In genomic region chr4:99210789-99211188, GRCh38 we compare ENCODE assay signal across 8 cellular contexts. TPM values are rescaled to one million over a fixed set of nuclear protein-coding genes. Genes with fewer than 3 reads are reported as not detected.
"Had no signal": no experiment of that assay in that cellular context is flagged by ENCODE, and none has a peak within 500 bp of the region (broad histone marks: within the 10 kb centered on the region; RNA-seq: fewer than 3 reads in every experiment).

No MANE protein-coding gene starts in this region.

- ATAC-seq: GM23338 had no signal

- DNase-seq: H9, HCEC 1CT, KBM-7 had no signal

- H3K4me3 ChIP-seq: GM23338 had no signal

- H3K27ac ChIP-seq: HL-60 had no signal

- H3K4me2 ChIP-seq: GM23338 had no signal

- H2AFZ ChIP-seq: GM23338 had no signal

RNA-seq across cellular contexts. Expression of gene ADH6, which starts 8.3 kb away (rescaled TPM):
- total RNA-seq: GM23338, H1, H9, HT1080 had no signal
- polyA plus RNA-seq: H1, IgD-negative memory B cell had no signal
